Comparison of ENCODE assay signal across 30 cellular contexts in genomic region chr6:117233146-117233545, GRCh38. TPM values are rescaled to one million over a fixed set of nuclear protein-coding genes. Genes with fewer than 3 reads are reported as not detected.
DNase-seq lines count a peak whose midpoint lies in the region; ATAC-seq and TF ChIP-seq lines count a peak whose summit lies in the region.
"Had no signal": no experiment of that assay in that cellular context is flagged by ENCODE, and none has a peak within 500 bp of the region (broad histone marks: within the 10 kb centered on the region; RNA-seq: fewer than 3 reads in every experiment).

No MANE protein-coding gene starts in this region.

- CTCF ChIA-PET in HEK293T (lab: Yijun Ruan, JAX) = no interaction called here

- H3K9ac ChIP-seq in endodermal cell (ENCODE audit: extremely low read depth, low read length, poor library complexity, severe bottlenecking) = no peak overlapping the region

- H3K27me3 ChIP-seq in endodermal cell (ENCODE audit: control insufficient read depth, insufficient read depth, low read length, poor library complexity, severe bottlenecking) = no peaks in the 10 kb centered on the region
- no peaks in the 10 kb centered on the region for H3K27me3 ChIP-seq in psoas muscle (ENCODE audit: insufficient read depth in 3 of 3, low read length in 2 of 3)
- H3K27me3 ChIP-seq: BE2C, colonic mucosa had no signal

- H3K4me1 ChIP-seq in endodermal cell (ENCODE audit: control insufficient read depth, insufficient read depth, low read length) (no peaks in the 10 kb centered on the region), psoas muscle (peaks cover 3% of the 10 kb centered on the region)
- H3K4me1 ChIP-seq: BE2C, colonic mucosa had no signal

- ATAC-seq in psoas muscle = peak; percentile 53 to 88 (median 82)
- no peak for ATAC-seq in GM18502 (IDR thresholded peaks at IDR 0.05; ENCODE audit: poor library complexity, unreplicated experiment)
- ATAC-seq: GM12878; mucosa of descending colon; stimulated activated memory B cell treated with anti-CD40 and anti-IgM and Interleukin-4, amounts not matched to agents 10 μg/mL and 1 μg/mL and 100 μg/mL, for 72 hours had no signal

- no peaks in the 10 kb centered on the region for H3K36me3 Mint-ChIP-seq in endodermal cell (ENCODE audit: low read depth)
- H3K36me3 Mint-ChIP-seq: activated naive CD4-positive, alpha-beta T cell treated with anti-CD3 and anti-CD28 coated beads, Interleukin-2, amount 50 U/mL, for 24 hours; brain; stimulated activated memory B cell treated with anti-CD40 and anti-IgM and Interleukin-4, amounts not matched to agents 10 μg/mL and 1 μg/mL and 100 μg/mL, for 72 hours had no signal

- H3K36me3 ChIP-seq in endodermal cell (ENCODE audit: control insufficient read depth, insufficient read depth, low read length) = no peaks in the 10 kb centered on the region
- no peaks in the 10 kb centered on the region for H3K36me3 ChIP-seq in psoas muscle (ENCODE audit: insufficient read depth in 1 of 2, low read depth in 1 of 2)
- H3K36me3 ChIP-seq: BE2C, colonic mucosa had no signal

- TF ChIP-seq CTCF in endodermal cell (conservative IDR thresholded peaks at IDR 0.05) = no peak
- TF ChIP-seq CTCF in psoas muscle (IDR thresholded peaks at IDR 0.05) = no peak

- POLR2A ChIA-PET in HEK293T (lab: Yijun Ruan, JAX) = no interaction called here

- H3K4me3 Mint-ChIP-seq in endodermal cell = no peak overlapping the region
- H3K4me3 Mint-ChIP-seq: activated B cell treated with CpG ODN at 0.5 μM for 24 hours; activated naive CD4-positive, alpha-beta T cell treated with anti-CD3 and anti-CD28 coated beads, Interleukin-2, amount 50 U/mL, for 24 hours; brain; stimulated activated memory B cell treated with anti-CD40 and anti-IgM and Interleukin-4, amounts not matched to agents 10 μg/mL and 1 μg/mL and 100 μg/mL, for 72 hours had no signal

- intact Hi-C loops in psoas muscle (cut with DNase I) = no loop called here

- H3K4me1 Mint-ChIP-seq in endodermal cell = no peaks in the 10 kb centered on the region
- H3K4me1 Mint-ChIP-seq: activated B cell treated with CpG ODN at 0.5 μM for 24 hours; activated naive CD4-positive, alpha-beta T cell treated with anti-CD3 and anti-CD28 coated beads, Interleukin-2, amount 50 U/mL, for 24 hours; stimulated activated memory B cell treated with anti-CD40 and anti-IgM and Interleukin-4, amounts not matched to agents 10 μg/mL and 1 μg/mL and 100 μg/mL, for 72 hours had no signal

- peak; percentile 0 for DNase-seq in NCI-H2227 (lab: John Stamatoyannopoulos, UW; ENCODE audit: unreplicated experiment)
- DNase-seq in NCI-H2227 treated with DMSO at 0.1 percent for 48 hours (lab: John Stamatoyannopoulos, UW) = no peak
- peak; percentile 37 for DNase-seq in NCI-H226
- DNase-seq in endodermal cell = no peak
- no peak for DNase-seq in psoas muscle
- no peak for DNase-seq in DMS 273 (lab: John Stamatoyannopoulos, UW; ENCODE audit: unreplicated experiment)
- DNase-seq in HEK293T (ENCODE audit: extremely low spot score) = no peak
- DNase-seq: activated B cell treated with CpG ODN at 0.5 μM for 24 hours; activated CD4-positive, alpha-beta T cell treated with anti-CD3 and anti-CD28 coated beads, Interleukin-2, amount 50 U/mL, for 4 hours; BE2C; colonic mucosa; effector memory CD4-positive, alpha-beta T cell; H7; islet precursor cell; Karpas-422; mucosa of descending colon; NCI-H1092 treated with DMSO at 0.1 percent for 48 hours; NCI-H2029 treated with DMSO at 0.1 percent for 48 hours; NCI-H82; stimulated activated CD4-positive, alpha-beta T cell treated with anti-CD3 and anti-CD28 coated beads, Interleukin-4, amount 100 ng/mL, for 1 hour; T1000 had no signal

- H3K27me3 Mint-ChIP-seq in endodermal cell (ENCODE audit: insufficient read depth) = no peaks in the 10 kb centered on the region
- H3K27me3 Mint-ChIP-seq: progenitor cell of endocrine pancreas; stimulated activated memory B cell treated with anti-CD40 and anti-IgM and Interleukin-4, amounts not matched to agents 10 μg/mL and 1 μg/mL and 100 μg/mL, for 72 hours had no signal

- peak overlapping the region; percentile 10 for H3K27ac ChIP-seq in endodermal cell (ENCODE audit: low read depth, low read length)
- peak overlapping the region; percentile 61 for H3K27ac ChIP-seq in psoas muscle
- H3K27ac ChIP-seq: 22Rv1, colonic mucosa had no signal

- H3K27ac Mint-ChIP-seq in endodermal cell = no peak overlapping the region
- H3K27ac Mint-ChIP-seq: activated B cell treated with CpG ODN at 0.5 μM for 24 hours; activated naive CD4-positive, alpha-beta T cell treated with anti-CD3 and anti-CD28 coated beads, Interleukin-2, amount 50 U/mL, for 24 hours; brain; progenitor cell of endocrine pancreas; stimulated activated memory B cell treated with anti-CD40 and anti-IgM and Interleukin-4, amounts not matched to agents 10 μg/mL and 1 μg/mL and 100 μg/mL, for 72 hours had no signal

- H3K4me3 ChIP-seq in endodermal cell (ENCODE audit: low read length) (no peak overlapping the region), psoas muscle (no peak overlapping the region)
- H3K4me3 ChIP-seq: colonic mucosa, GM12878, mucosa of descending colon had no signal

- 82 to 93% methylated on average over 2 to 3 of the region's 3 CpGs for WGBS in endodermal cell (ENCODE audit: insufficient coverage in 1 of 2, insufficient read length in 1 of 2), 2 experiments
- WGBS in psoas muscle, 3 donors = 17 to 28% (median 17%) methylated on average over 3 of the region's 3 CpGs

- H3K9me3 Mint-ChIP-seq in endodermal cell = peaks cover 5% of the 10 kb centered on the region

- no peaks in the 10 kb centered on the region for H3K9me3 ChIP-seq in endodermal cell (ENCODE audit: control insufficient read depth, low read length)
- H3K9me3 ChIP-seq in psoas muscle = no peaks in the 10 kb centered on the region
- H3K9me3 ChIP-seq: BE2C, colonic mucosa, mucosa of descending colon had no signal

TF ChIP-seq in HEK293T, 16 proteins besides CTCF, POLR2A, EP300 and RAD21:
- TF ChIP-seq PKNOX1 (IDR thresholded peaks at IDR 0.05) (no peak), LEF1 (IDR thresholded peaks at IDR 0.05; ENCODE audit: borderline replicate concordance) (no peak), ARNT (IDR thresholded peaks at IDR 0.05) (no peak), NFRKB (IDR thresholded peaks at IDR 0.05) (no peak), SUZ12 (IDR thresholded peaks at IDR 0.05) (no peak), FOXK2 (IDR thresholded peaks at IDR 0.05) (no peak), HDGF (IDR thresholded peaks at IDR 0.05; ENCODE audit: borderline replicate concordance) (no peak), SP1 (IDR thresholded peaks at IDR 0.05) (no peak), FOXA1 (IDR thresholded peaks at IDR 0.05) (no peak), TARDBP (IDR thresholded peaks at IDR 0.05) (no peak)

RNA-seq across cellular contexts. Expression of gene VGLL2, which starts 32.2 kb away (rescaled TPM):
- total RNA-seq in endodermal cell (under 1 TPM in 1 of 2 donors, not detected in 1; 0.15 TPM), psoas muscle (100 to 1,000 TPM in 1 of 4 donors, 10 to 100 TPM in 3; 60.2 to 108 (median 83.4) TPM)
- polyA plus RNA-seq in endodermal cell (2013, experiment 1 of 2) = not detected
- polyA plus RNA-seq in endodermal cell (2013, experiment 2 of 2) = not detected
- polyA plus RNA-seq in psoas muscle = 10 to 100 TPM; 13.1 to 88.1 (median 27.4) TPM
- total RNA-seq: activated B cell treated with CpG ODN at 0.5 μM for 24 hours, colonic mucosa, GM12878, H7, liver, mucosa of descending colon, progenitor cell of endocrine pancreas, ureter had no signal
- polyA plus RNA-seq: GM12878, liver had no signal

Comparison
In these comparisons a context has a peak if more than half of its experiments do, and no peak if none do; other contexts are left out.
1. DNase-seq: peak in NCI-H2227 (single experiment) and NCI-H226 (single experiment); none in NCI-H2227 treated with DMSO at 0.1 percent for 48 hours (single experiment), endodermal cell (single experiment), psoas muscle (0 of 2), DMS 273 (single experiment) and HEK293T (single experiment).
2. RNA of gene VGLL2, which starts 32.2 kb away (total RNA-seq): 60.2 to 108 TPM in psoas muscle; 0.15 TPM in endodermal cell; every median in the first group is over 10 times any median in the second.